ENCODE assay signal across 10 cellular contexts in genomic region chr12:6084261-6084968, GRCh38. TPM values are rescaled to one million over a fixed set of nuclear protein-coding genes. Genes with fewer than 3 reads are reported as not detected.
A peak's percentile ranks its signal among the peaks of the same experiment; 100 is the strongest.
DNase-seq lines count a peak whose midpoint lies in the region; TF ChIP-seq lines count a peak whose summit lies in the region.
"Had no signal": no experiment of that assay in that cellular context is flagged by ENCODE, and none has a peak within 500 bp of the region (broad histone marks: within the 10 kb centered on the region; RNA-seq: fewer than 3 reads in every experiment).

No MANE protein-coding gene starts in this region.

- H3K27ac ChIP-seq in SK-N-SH (ENCODE audit: low read depth in 2 of 2, low read length in 1 of 2): peak overlapping the region; percentile 50 to 98
- peak overlapping the region; percentile 22 for H3K27ac ChIP-seq in cardiac muscle cell
- H3K27ac ChIP-seq in parathyroid adenoma: no peak overlapping the region
- H3K27ac ChIP-seq: VCaP had no signal

- 23% methylated on average over 6 of the region's 7 CpGs for WGBS in SK-N-SH (ENCODE audit: low lambda C conversion rate)

- no peaks in the 10 kb centered on the region for H3K9me2 ChIP-seq in SK-N-SH

- H3K4me3 ChIP-seq in SK-N-SH (ENCODE audit: low read depth in 2 of 2, low read length in 1 of 2) (no peak overlapping the region), cardiac muscle cell (no peak overlapping the region), parathyroid adenoma (ENCODE audit: low read depth, low read length) (no peak overlapping the region)

- DNase-seq in EL (peak; percentile 76), SK-N-SH (peak; percentile 85), cardiac muscle cell (ENCODE audit: low read depth in 1 of 2, low spot score in 1 of 2) (peak; percentile 46 to 76), HK-2 (ENCODE audit: unreplicated experiment) (no peak), GM10266 (ENCODE audit: extremely low spot score) (no peak)
- DNase-seq in activated T-cell treated with anti-CD3 and anti-CD28 coated beads, Interleukin-2, amount 50 U/mL, for 1 hour: no peak
- DNase-seq in stimulated activated CD4-positive, alpha-beta T cell treated with anti-CD3 and anti-CD28 coated beads, Interleukin-4, amount 100 ng/mL, for 4 hours: no peak
- DNase-seq: DMS53 had no signal

- peak; percentile 34 for TF ChIP-seq RAD21 in SK-N-SH (IDR thresholded peaks at IDR 0.05; ENCODE audit: low read length)

- H3K27me3 ChIP-seq in SK-N-SH (ENCODE audit: insufficient read depth): no peaks in the 10 kb centered on the region
- no peaks in the 10 kb centered on the region for H3K27me3 ChIP-seq in cardiac muscle cell
- no peaks in the 10 kb centered on the region for H3K27me3 ChIP-seq in parathyroid adenoma (ENCODE audit: control insufficient read depth, insufficient read depth, low read length)

- peak in 1 of 2 experiments; percentile 95; a peak in 3 of 4 replicates for TF ChIP-seq EP300 in SK-N-SH (IDR thresholded peaks at IDR 0.05; ENCODE audit: borderline replicate concordance in 1 of 2, low read depth in 1 of 2, low read length in 1 of 2)

- H4K20me1 ChIP-seq in SK-N-SH (ENCODE audit: insufficient read depth): no peaks in the 10 kb centered on the region

- H3K79me2 ChIP-seq in SK-N-SH (ENCODE audit: insufficient read depth) (no peaks in the 10 kb centered on the region), parathyroid adenoma (no peaks in the 10 kb centered on the region)

- peaks cover 27 to 56% of the 10 kb centered on the region in 2 experiments; a peak in 3 of 4 replicates for H3K4me1 ChIP-seq in SK-N-SH (ENCODE audit: control insufficient read depth in 1 of 2, insufficient read depth in 2 of 2, low read depth in 1 of 2, low read length in 1 of 2)
- peaks cover 10% of the 10 kb centered on the region for H3K4me1 ChIP-seq in cardiac muscle cell (ENCODE audit: low read depth)
- H3K4me1 ChIP-seq in parathyroid adenoma: peaks cover 22% of the 10 kb centered on the region

- H2AFZ ChIP-seq in SK-N-SH (ENCODE audit: low read depth): peak overlapping the region; percentile 66; the same call in 1 of the 2 replicates
- H2AFZ ChIP-seq in parathyroid adenoma: peak overlapping the region; percentile 11

- H3K9ac ChIP-seq in SK-N-SH (peak overlapping the region; percentile 20; the same call in 1 of the 2 replicates), parathyroid adenoma (no peak overlapping the region)

- CTCF ChIA-PET in SK-N-SH (lab: Yijun Ruan, JAX): interaction anchor here (0.9 to 4.6 kb wide), 10 partner anchors 9 to 201 kb away, joined by 3 to 22 read pairs (median 6); no protein-coding TSS in a partner anchor

- H3K36me3 ChIP-seq in SK-N-SH (replicated peaks in 1 of 2; ENCODE audit: control insufficient read depth in 1 of 2, insufficient read depth in 2 of 2, low read length in 1 of 2): no peaks in the 10 kb centered on the region
- H3K36me3 ChIP-seq in cardiac muscle cell: no peaks in the 10 kb centered on the region
- H3K36me3 ChIP-seq in parathyroid adenoma (ENCODE audit: control insufficient read depth, insufficient read depth, low read length): no peaks in the 10 kb centered on the region

- H3K4me2 ChIP-seq in SK-N-SH (peak overlapping the region; percentile 56), parathyroid adenoma (ENCODE audit: low read length) (no peak overlapping the region)

- POLR2A ChIA-PET in SK-N-SH (lab: Yijun Ruan, JAX): interaction anchor here (0.8 to 2.0 kb wide), 6 partner anchors 9 to 860 kb away, joined by 3 to 12 read pairs (median 4); partner anchors contain the start of genes C12orf57 and RNU7-1

- no peak for TF ChIP-seq CTCF in SK-N-SH (IDR thresholded peaks at IDR 0.05)
- no peak for TF ChIP-seq CTCF in cardiac muscle cell (IDR thresholded peaks at IDR 0.05; ENCODE audit: low read depth, low read length)
- no peak for TF ChIP-seq CTCF in parathyroid adenoma (IDR thresholded peaks at IDR 0.05)
- no peak for TF ChIP-seq CTCF in GM10266 (IDR thresholded peaks at IDR 0.05; ENCODE audit: control insufficient read depth, insufficient read depth, low read depth, missing control alignments)

- peaks cover 4% of the 10 kb centered on the region for H3F3A ChIP-seq in SK-N-SH (replicated peaks; ENCODE audit: insufficient read depth)

- no peaks in the 10 kb centered on the region for H3K9me3 ChIP-seq in SK-N-SH
- no peaks in the 10 kb centered on the region for H3K9me3 ChIP-seq in cardiac muscle cell (ENCODE audit: low read depth)
- H3K9me3 ChIP-seq in parathyroid adenoma (ENCODE audit: control insufficient read depth, low read length): no peaks in the 10 kb centered on the region

TF ChIP-seq in SK-N-SH, 30 proteins besides CTCF, POLR2A, EP300 and RAD21 (continues in another document):
- TF ChIP-seq MAX (IDR thresholded peaks at IDR 0.05; ENCODE audit: low read depth) (no peak), FOSL2 (IDR thresholded peaks at IDR 0.05; ENCODE audit: borderline replicate concordance, low read depth) (peak; percentile 18; the same call in 1 of the 2 replicates), JUND (IDR thresholded peaks at IDR 0.05) (peak; percentile 55), GATA2 (CRISPR knock-in tag; IDR thresholded peaks at IDR 0.05) (peak; percentile 82), NFIC (IDR thresholded peaks at IDR 0.05; ENCODE audit: borderline replicate concordance) (peak; percentile 47; the same call in 1 of the 2 replicates), TCF12 (IDR thresholded peaks at IDR 0.05) (peak; percentile 89), FOXJ3 (CRISPR knock-in tag; IDR thresholded peaks at IDR 0.05) (peak; percentile 84; the same call in 1 of the 2 replicates), YY1 (IDR thresholded peaks at IDR 0.05; ENCODE audit: low read depth) (no peak), SMC3 (IDR thresholded peaks at IDR 0.05; ENCODE audit: low read depth, low read length) (peak; percentile 6; the same call in 1 of the 2 replicates), POLR2AphosphoS5 (IDR thresholded peaks at IDR 0.05; ENCODE audit: low read depth, low read length) (no peak; the same call in 1 of the 2 replicates), CHD2 (IDR thresholded peaks at IDR 0.05; ENCODE audit: low read length, partially characterized antibody) (peak; percentile 69), USF2 (IDR thresholded peaks at IDR 0.05; ENCODE audit: borderline replicate concordance, low read depth, low read length) (no peak), TEAD4 (IDR thresholded peaks at IDR 0.05; ENCODE audit: borderline replicate concordance, insufficient read depth) (0 out of 2 replicates have a peak, but pooled peaks have one; percentile 34), EZH2phosphoT487 (IDR thresholded peaks at IDR 0.05; ENCODE audit: borderline replicate concordance, low read depth) (no peak), MEF2A (IDR thresholded peaks at IDR 0.05; ENCODE audit: borderline replicate concordance, low read depth) (peak; percentile 91), FOXM1 (IDR thresholded peaks at IDR 0.05; ENCODE audit: low read depth) (no peak)
- TF ChIP-seq, protein P1, sequence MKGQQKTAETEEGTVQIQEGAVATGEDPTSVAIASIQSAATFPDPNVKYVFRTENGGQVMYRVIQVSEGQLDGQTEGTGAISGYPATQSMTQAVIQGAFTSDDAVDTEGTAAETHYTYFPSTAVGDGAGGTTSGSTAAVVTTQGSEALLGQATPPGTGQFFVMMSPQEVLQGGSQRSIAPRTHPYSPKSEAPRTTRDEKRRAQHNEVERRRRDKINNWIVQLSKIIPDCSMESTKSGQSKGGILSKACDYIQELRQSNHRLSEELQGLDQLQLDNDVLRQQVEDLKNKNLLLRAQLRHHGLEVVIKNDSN (IDR thresholded peaks at IDR 0.05; ENCODE audit: borderline replicate concordance, low read depth): no peak
- TF ChIP-seq, protein P2, sequence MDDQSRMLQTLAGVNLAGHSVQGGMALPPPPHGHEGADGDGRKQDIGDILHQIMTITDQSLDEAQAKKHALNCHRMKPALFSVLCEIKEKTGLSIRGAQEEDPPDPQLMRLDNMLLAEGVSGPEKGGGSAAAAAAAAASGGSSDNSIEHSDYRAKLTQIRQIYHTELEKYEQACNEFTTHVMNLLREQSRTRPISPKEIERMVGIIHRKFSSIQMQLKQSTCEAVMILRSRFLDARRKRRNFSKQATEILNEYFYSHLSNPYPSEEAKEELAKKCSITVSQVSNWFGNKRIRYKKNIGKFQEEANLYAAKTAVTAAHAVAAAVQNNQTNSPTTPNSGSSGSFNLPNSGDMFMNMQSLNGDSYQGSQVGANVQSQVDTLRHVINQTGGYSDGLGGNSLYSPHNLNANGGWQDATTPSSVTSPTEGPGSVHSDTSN (IDR thresholded peaks at IDR 0.05): peak; percentile 49

RNA-seq across cellular contexts. Expression of gene VWF, which starts 40.1 kb away (rescaled TPM):
- polyA plus RNA-seq in SK-N-SH (2012; rRNA removed) (0.02 and 0.12 TPM in 2 replicates), cardiac muscle cell (not detected in 2 replicates)
- 0.01 and 0.03 TPM in 2 replicates for polyA plus RNA-seq in SK-N-SH (2012; cell fraction: cytosol; rRNA removed)
- polyA plus RNA-seq in SK-N-SH (2012; cell fraction: nucleus; rRNA removed): 0.05 and 0.06 TPM in 2 replicates
- 0.03 and 0.14 TPM in 2 replicates for total RNA-seq in cardiac muscle cell

Comparison
In these comparisons a context has a peak if more than half of its experiments do, and no peak if none do; other contexts are left out.
1. DNase-seq: peak in EL (single experiment), SK-N-SH (single experiment) and cardiac muscle cell (2 of 2); none in HK-2 (single experiment), activated T-cell treated with anti-CD3 and anti-CD28 coated beads, Interleukin-2, amount 50 U/mL, for 1 hour (single experiment), stimulated activated CD4-positive, alpha-beta T cell treated with anti-CD3 and anti-CD28 coated beads, Interleukin-4, amount 100 ng/mL, for 4 hours (0 of 2) and GM10266 (single experiment).